ENCODE assay signal across 8 cellular contexts in the genomic region with DNA sequence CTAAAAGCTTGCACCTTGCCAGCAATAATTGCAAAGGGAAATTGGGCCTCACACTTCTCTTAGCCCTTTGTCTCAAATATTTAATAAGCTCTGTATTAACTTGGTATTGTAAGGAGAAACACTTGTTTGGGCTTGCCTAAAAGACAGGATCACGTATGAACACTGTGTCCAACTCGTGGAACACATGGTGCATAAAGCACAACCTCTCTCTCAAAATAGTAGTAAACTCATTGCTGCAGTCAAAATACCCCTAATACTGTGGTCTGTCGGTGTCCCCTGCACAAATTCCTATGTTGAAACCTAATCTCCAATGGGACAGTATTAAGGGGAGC. TPM values are rescaled to one million over a fixed set of nuclear protein-coding genes. Genes with fewer than 3 reads are reported as not detected.
DNase-seq lines count a peak whose midpoint lies in the region; ATAC-seq and TF ChIP-seq lines count a peak whose summit lies in the region.

No MANE protein-coding gene starts in this region.

- H3K4me3 ChIP-seq in GM06990 (replicated peaks; ENCODE audit: low read depth, low read length) (peak overlapping the region; percentile 49), body of pancreas (peak overlapping the region in 1 of 2 donors; percentile 53), mesodermal cell (ENCODE audit: extremely low read depth, insufficient read depth, low read length, poor library complexity, severe bottlenecking) (peak overlapping the region; percentile 94)

- no peaks in the 10 kb centered on the region for H3K9me3 ChIP-seq in body of pancreas
- H3K9me3 ChIP-seq in mesodermal cell (ENCODE audit: control insufficient read depth, low read length): no peaks in the 10 kb centered on the region

- DNase-seq in GM06990 (ENCODE audit: extremely low read depth, insufficient read length) (no peak), body of pancreas (no peak), cerebellar cortex (ENCODE audit: low spot score) (no peak), posterior vena cava (ENCODE audit: low spot score) (no peak), germinal center (ENCODE audit: low spot score) (no peak), GM19238 (ENCODE audit: insufficient read length, low spot score) (no peak)

- TF ChIP-seq POLR2A in body of pancreas (IDR thresholded peaks at IDR 0.05): no peak

- ATAC-seq in HG03066 (IDR thresholded peaks at IDR 0.05; ENCODE audit: low read depth, unreplicated experiment) (peak; percentile 1), body of pancreas (no peak)

- WGBS in body of pancreas, 2 donors: 28 to 33% methylated on average over 3 of the region's 3 CpGs
- WGBS in mesodermal cell (ENCODE audit: insufficient coverage in 2 of 2), 2 experiments: 58% methylated on average over 2 of the region's 3 CpGs; no CpG with 5 or more reads in 1 of the 2 experiments

- H3K36me3 ChIP-seq in GM06990 (ENCODE audit: control insufficient read depth, insufficient read depth, low read length) (peaks cover 4% of the 10 kb centered on the region), body of pancreas (replicated peaks in 1 of 2; ENCODE audit: insufficient read depth in 1 of 2, low read depth in 2 of 2) (peaks cover 0 to 2% of the 10 kb centered on the region in 2 donors), mesodermal cell (ENCODE audit: control insufficient read depth, insufficient read depth, low read length) (peaks cover 45% of the 10 kb centered on the region)

- H3K27me3 ChIP-seq in GM06990 (replicated peaks; ENCODE audit: control insufficient read depth, insufficient read depth, low read length) (no peaks in the 10 kb centered on the region), body of pancreas (no peaks in the 10 kb centered on the region)

- TF ChIP-seq CTCF in GM06990 (IDR thresholded peaks at IDR 0.05; ENCODE audit: insufficient read depth, low read length, poor library complexity, severe bottlenecking) (no peak), body of pancreas (IDR thresholded peaks at IDR 0.05) (no peak)

- H3K4me1 ChIP-seq in body of pancreas (peaks cover 20% of the 10 kb centered on the region), mesodermal cell (ENCODE audit: control insufficient read depth, insufficient read depth, low read length, poor library complexity, severe bottlenecking) (no peaks in the 10 kb centered on the region)

- intact Hi-C loops in body of pancreas (cut with DNase I): no loop called here
- intact Hi-C loops in posterior vena cava (cut with DNase I): no loop called here

- H3K27ac ChIP-seq in body of pancreas: peak overlapping the region; percentile 85 to 96 (median 93)
- peak overlapping the region; percentile 97 for H3K27ac ChIP-seq in mesodermal cell (ENCODE audit: low read depth, low read length, severe bottlenecking)

RNA-seq across cellular contexts. Expression of a gene that starts 0.4 kb away (rescaled TPM):
- 10 to 100 TPM; 16.8 to 17.1 TPM for total RNA-seq in body of pancreas
- 35.0 TPM for polyA plus RNA-seq in mesodermal cell (2013, experiment 1 of 2)
- polyA plus RNA-seq in mesodermal cell (2013, experiment 2 of 2): 44.1 TPM
- 10 to 100 TPM; 30.7 to 41.0 TPM for total RNA-seq in posterior vena cava

RNA-seq across cellular contexts. Expression of a gene that starts 27.6 kb away (rescaled TPM):
- total RNA-seq in body of pancreas: 10 to 100 TPM; 23.3 to 47.5 TPM
- 85.1 TPM for polyA plus RNA-seq in mesodermal cell (2013, experiment 1 of 2)
- 86.2 TPM for polyA plus RNA-seq in mesodermal cell (2013, experiment 2 of 2)
- total RNA-seq in posterior vena cava: 10 to 100 TPM; 53.0 to 57.9 TPM

RNA-seq across cellular contexts. Expression of a gene that starts 32.2 kb away (rescaled TPM):
- total RNA-seq in body of pancreas (10 to 100 TPM; 34.6 to 73.9 TPM), posterior vena cava (100 to 1,000 TPM; 153 to 174 TPM)
- 114 TPM for polyA plus RNA-seq in mesodermal cell (2013, experiment 1 of 2)
- 118 TPM for polyA plus RNA-seq in mesodermal cell (2013, experiment 2 of 2)

RNA-seq across cellular contexts. Expression of a gene that starts 39.0 kb away (rescaled TPM):
- total RNA-seq in body of pancreas (10 to 100 TPM in 1 of 2 donors, 1 to 10 TPM in 1; 9.9 to 15.6 TPM), posterior vena cava (10 to 100 TPM; 67.6 to 87.8 TPM)
- 63.0 TPM for polyA plus RNA-seq in mesodermal cell (2013, experiment 1 of 2)
- polyA plus RNA-seq in mesodermal cell (2013, experiment 2 of 2): 59.0 TPM
